Comparison of ENCODE assay signal across 20 cellular contexts in the genomic region with DNA sequence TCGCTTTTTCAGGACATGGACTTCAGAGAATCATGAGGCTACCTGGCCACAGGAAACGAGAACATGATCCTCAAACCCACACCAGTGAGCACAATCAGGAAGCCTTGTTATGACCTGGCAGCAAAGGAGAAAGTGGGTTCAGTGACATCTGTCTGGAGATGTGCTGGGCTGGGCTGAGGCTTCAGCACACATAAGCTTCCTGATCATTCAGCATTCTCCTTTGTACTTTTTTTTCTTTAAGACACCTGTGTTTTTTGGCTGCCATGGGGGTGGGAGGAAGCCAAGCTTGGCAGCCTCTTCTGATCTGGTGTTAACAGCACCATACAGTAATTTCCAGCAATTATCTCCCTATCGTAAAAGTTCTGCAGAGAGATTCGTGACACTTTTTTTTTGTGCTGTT. TPM values are rescaled to one million over a fixed set of nuclear protein-coding genes. Genes with fewer than 3 reads are reported as not detected.
DNase-seq lines count a peak whose midpoint lies in the region; ATAC-seq lines count a peak whose summit lies in the region.
"Had no signal": no experiment of that assay in that cellular context is flagged by ENCODE, and none has a peak within 500 bp of the region (broad histone marks: within the 10 kb centered on the region; RNA-seq: fewer than 3 reads in every experiment).

No MANE protein-coding gene starts in this region.

- H3K9me3 ChIP-seq in naive thymus-derived CD4-positive, alpha-beta T cell (ENCODE audit: control insufficient read depth in 2 of 3, low read length in 3 of 3) = peaks cover 0 to 8% (median 0%) of the 10 kb centered on the region in 3 experiments
- H3K9me3 ChIP-seq: SK-N-SH had no signal

- H3K27me3 ChIP-seq in naive thymus-derived CD4-positive, alpha-beta T cell (ENCODE audit: control insufficient read depth in 2 of 2, insufficient read depth in 2 of 2, low read length in 2 of 2) = no peaks in the 10 kb centered on the region

- H3K4me3 ChIP-seq in Jurkat, Clone E6-1 (ENCODE audit: low read length) = no peak overlapping the region
- H3K4me3 ChIP-seq in naive thymus-derived CD4-positive, alpha-beta T cell (ENCODE audit: low read length) = no peak overlapping the region
- H3K4me3 ChIP-seq: A549, skin epidermis had no signal

- peaks cover 5% of the 10 kb centered on the region for H3K36me3 Mint-ChIP-seq in activated CD4-positive, alpha-beta T cell treated with anti-CD3 and anti-CD28 coated beads, Interleukin-2, amount 10 ng/mL, durations not matched to agents 7 days and 5 days (ENCODE audit: low read depth)
- no peaks in the 10 kb centered on the region for H3K36me3 Mint-ChIP-seq in T-cell
- H3K36me3 Mint-ChIP-seq in naive thymus-derived CD4-positive, alpha-beta T cell = peaks cover 0 to 3% (median 0%) of the 10 kb centered on the region in 5 donors

- intact Hi-C loops in naive thymus-derived CD4-positive, alpha-beta T cell (cut with micrococcal nuclease) = loop anchor here in 1 of 2 donors (1.0 kb wide), 1 partner anchor 38 kb away; no protein-coding TSS in a partner anchor

- peak; percentile 9 for DNase-seq in activated CD4-positive, alpha-beta T cell treated with anti-CD3 and anti-CD28 coated beads, Interleukin-2, amount 10 ng/mL, durations not matched to agents 7 days and 5 days
- no peak for DNase-seq in activated CD4-positive, alpha-beta T cell treated with anti-CD3 and anti-CD28 coated beads for 1 hour
- DNase-seq in Jurkat, Clone E6-1 (ENCODE audit: low read depth, low spot score) = peak; percentile 79
- DNase-seq in T-cell = peak in 21 of 34 experiments; percentile 0 to 40 (median 14)
- peak in 7 of 9 donors; percentile 10 to 64 (median 54) for DNase-seq in naive thymus-derived CD4-positive, alpha-beta T cell
- no peak for DNase-seq in NCI-H146 treated with DMSO at 0.1 percent for 48 hours (lab: John Stamatoyannopoulos, UW; ENCODE audit: unreplicated experiment)
- DNase-seq in SW 1271 (lab: John Stamatoyannopoulos, UW) = no peak
- DNase-seq in GOT3 (lab: John Stamatoyannopoulos, UW) = no peak
- DNase-seq: activated CD8-positive, alpha-beta T cell treated with anti-CD3 and anti-CD28 coated beads for 36 hours; activated gamma-delta T cell; foreskin melanocyte; mesenchymal stem cell; SK-N-SH; stimulated activated CD4-positive, alpha-beta T cell treated with anti-CD3 and anti-CD28 coated beads, Interleukin-1b, Interleukin-23, amount 100 ng/mL, for 48 hours; substantia nigra had no signal

- no peaks in the 10 kb centered on the region for H3K27me3 Mint-ChIP-seq in activated CD4-positive, alpha-beta T cell treated with anti-CD3 and anti-CD28 coated beads, Interleukin-2, amount 10 ng/mL, durations not matched to agents 7 days and 5 days
- no peaks in the 10 kb centered on the region for H3K27me3 Mint-ChIP-seq in T-cell
- H3K27me3 Mint-ChIP-seq in naive thymus-derived CD4-positive, alpha-beta T cell = no peaks in the 10 kb centered on the region
- H3K27me3 Mint-ChIP-seq: activated CD8-positive, alpha-beta T cell treated with anti-CD3 and anti-CD28 coated beads for 36 hours had no signal

- peak; percentile 64 to 96 (median 72) for ATAC-seq in T-cell (replicated peaks in 1 of 4)
- ATAC-seq in naive thymus-derived CD4-positive, alpha-beta T cell = peak; percentile 62
- ATAC-seq: A549; activated CD8-positive, alpha-beta T cell treated with anti-CD3 and anti-CD28 coated beads for 36 hours; esophagus mucosa; HCT116 had no signal

- CTCF ChIA-PET in activated CD4-positive, alpha-beta T cell treated with anti-CD3 and anti-CD28 coated beads, Interleukin-2, amount 10 ng/mL, durations not matched to agents 7 days and 5 days (lab: Charles Lee) = interaction anchor here (2.1 kb wide), 1 partner anchor 10 kb away, joined by 7 read pairs; no protein-coding TSS in a partner anchor
- CTCF ChIA-PET in T-cell (lab: Charles Lee) = interaction anchor here in 1 of 2 donors (1.2 kb wide), 1 partner anchor 125 kb away, joined by 3 read pairs; no protein-coding TSS in a partner anchor
- CTCF ChIA-PET in naive thymus-derived CD4-positive, alpha-beta T cell (lab: Charles Lee) = no interaction called here

- H3K4me1 ChIP-seq in naive thymus-derived CD4-positive, alpha-beta T cell (ENCODE audit: control insufficient read depth in 2 of 2, insufficient read depth in 2 of 2, low read length in 2 of 2) = peaks cover 0 to 23% of the 10 kb centered on the region in 2 donors
- H3K4me1 ChIP-seq: A549 had no signal

- no peaks in the 10 kb centered on the region for H3K36me3 ChIP-seq in naive thymus-derived CD4-positive, alpha-beta T cell (ENCODE audit: control insufficient read depth in 2 of 3, insufficient read depth in 3 of 3, low read length in 3 of 3)

- H3K4me3 Mint-ChIP-seq in activated CD4-positive, alpha-beta T cell treated with anti-CD3 and anti-CD28 coated beads, Interleukin-2, amount 10 ng/mL, durations not matched to agents 7 days and 5 days = no peak overlapping the region
- H3K4me3 Mint-ChIP-seq in T-cell = peak overlapping the region in 1 of 3 donors; percentile 49
- peak overlapping the region in 7 of 10 donors; percentile 2 to 57 (median 40) for H3K4me3 Mint-ChIP-seq in naive thymus-derived CD4-positive, alpha-beta T cell
- H3K4me3 Mint-ChIP-seq: activated CD8-positive, alpha-beta T cell treated with anti-CD3 and anti-CD28 coated beads for 36 hours had no signal

- peaks cover 14% of the 10 kb centered on the region for H3K9me3 Mint-ChIP-seq in activated CD4-positive, alpha-beta T cell treated with anti-CD3 and anti-CD28 coated beads, Interleukin-2, amount 10 ng/mL, durations not matched to agents 7 days and 5 days
- no peaks in the 10 kb centered on the region for H3K9me3 Mint-ChIP-seq in T-cell
- H3K9me3 Mint-ChIP-seq in naive thymus-derived CD4-positive, alpha-beta T cell = peaks cover 0 to 8% (median 5%) of the 10 kb centered on the region in 11 donors

- no peak overlapping the region for H3K27ac ChIP-seq in naive thymus-derived CD4-positive, alpha-beta T cell (ENCODE audit: low read depth, low read length)
- H3K27ac ChIP-seq: A549, HL-60, skin epidermis had no signal

- peaks cover 29% of the 10 kb centered on the region for H3K4me1 Mint-ChIP-seq in activated CD4-positive, alpha-beta T cell treated with anti-CD3 and anti-CD28 coated beads, Interleukin-2, amount 10 ng/mL, durations not matched to agents 7 days and 5 days
- peaks cover 46 to 56% (median 50%) of the 10 kb centered on the region in 3 donors for H3K4me1 Mint-ChIP-seq in T-cell
- peaks cover 15 to 60% (median 54%) of the 10 kb centered on the region in 7 donors for H3K4me1 Mint-ChIP-seq in naive thymus-derived CD4-positive, alpha-beta T cell

- POLR2A ChIA-PET in activated CD4-positive, alpha-beta T cell treated with anti-CD3 and anti-CD28 coated beads, Interleukin-2, amount 10 ng/mL, durations not matched to agents 7 days and 5 days (lab: Charles Lee) = no interaction called here
- POLR2A ChIA-PET in T-cell (lab: Charles Lee) = interaction anchor here in 1 of 2 donors (0.5 kb wide), 1 partner anchor 23 kb away, joined by 4 read pairs; no protein-coding TSS in a partner anchor
- POLR2A ChIA-PET in naive thymus-derived CD4-positive, alpha-beta T cell (lab: Charles Lee) = interaction anchor here (0.6 to 5.0 kb wide), 7 partner anchors 8 to 126 kb away, joined by 3 to 28 read pairs (median 4); no protein-coding TSS in a partner anchor

- no peak overlapping the region for H3K27ac Mint-ChIP-seq in activated CD4-positive, alpha-beta T cell treated with anti-CD3 and anti-CD28 coated beads, Interleukin-2, amount 10 ng/mL, durations not matched to agents 7 days and 5 days
- H3K27ac Mint-ChIP-seq in T-cell = peak overlapping the region; percentile 62 to 70
- H3K27ac Mint-ChIP-seq in naive thymus-derived CD4-positive, alpha-beta T cell = peak overlapping the region in 8 of 9 donors; percentile 7 to 87 (median 62)
- H3K27ac Mint-ChIP-seq: activated CD8-positive, alpha-beta T cell treated with anti-CD3 and anti-CD28 coated beads for 36 hours had no signal

RNA-seq across cellular contexts. Expression of gene RASSF3, which starts 38.9 kb away (rescaled TPM):
- 100 to 1,000 TPM; 114 to 115 TPM for total RNA-seq in activated CD4-positive, alpha-beta T cell treated with anti-CD3 and anti-CD28 coated beads, Interleukin-2, amount 10 ng/mL, durations not matched to agents 7 days and 5 days
- 7.7 TPM for polyA plus RNA-seq in Jurkat, Clone E6-1 (2012; ENCODE audit: insufficient read depth, insufficient read length)
- total RNA-seq in T-cell = 100 to 1,000 TPM; 113 to 167 (median 149) TPM
- total RNA-seq in naive thymus-derived CD4-positive, alpha-beta T cell = 100 to 1,000 TPM in 4 of 5 experiments, 10 to 100 TPM in 1; 79.0 to 200 (median 107) TPM
- 1 to 10 TPM; 4.4 to 5.5 TPM for polyA plus RNA-seq in naive thymus-derived CD4-positive, alpha-beta T cell

Comparison
In these comparisons a context has a peak if more than half of its experiments do, and no peak if none do; other contexts are left out.
1. DNase-seq: peak in activated CD4-positive, alpha-beta T cell treated with anti-CD3 and anti-CD28 coated beads, Interleukin-2, amount 10 ng/mL, durations not matched to agents 7 days and 5 days (single experiment), Jurkat, Clone E6-1 (single experiment), T-cell (21 of 34) and naive thymus-derived CD4-positive, alpha-beta T cell (7 of 9); none in activated CD4-positive, alpha-beta T cell treated with anti-CD3 and anti-CD28 coated beads for 1 hour (single experiment), NCI-H146 treated with DMSO at 0.1 percent for 48 hours (single experiment), SW 1271 (0 of 2) and GOT3 (single experiment).